Comparison of ENCODE assay signal across 12 cellular contexts in the genomic region with DNA sequence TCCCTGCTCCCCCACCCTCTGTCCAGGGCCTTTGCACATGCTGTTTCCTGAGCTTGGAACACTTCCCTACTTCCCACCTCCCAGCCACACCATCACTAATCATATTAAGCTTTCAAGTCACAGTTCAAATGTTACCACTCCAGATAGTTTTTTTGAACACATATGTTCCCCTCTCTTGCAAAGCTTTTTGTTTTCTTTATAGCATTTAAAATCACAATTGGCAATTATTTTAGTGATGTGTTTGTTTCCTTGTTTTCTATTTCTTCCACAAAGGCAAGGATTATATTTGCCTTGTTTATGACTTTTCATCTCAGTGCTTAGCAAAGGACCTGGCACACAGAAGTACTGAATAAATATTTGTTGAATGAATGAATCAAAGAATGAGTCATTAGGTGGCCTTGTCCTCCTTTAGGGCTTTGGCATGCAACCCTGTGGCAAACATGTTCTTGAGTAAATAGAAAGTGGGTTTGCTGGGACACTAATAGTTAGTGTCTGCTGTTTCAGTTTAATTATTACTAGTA.
DNase-seq lines count a peak whose midpoint lies in the region; ATAC-seq, FAIRE-seq and TF ChIP-seq lines count a peak whose summit lies in the region.
"Had no signal": no experiment of that assay in that cellular context is flagged by ENCODE, and none has a peak within 500 bp of the region (broad histone marks: within the 10 kb centered on the region; RNA-seq: fewer than 3 reads in every experiment).

No MANE protein-coding gene starts in this region.

- H3K27me3 ChIP-seq in heart right ventricle, result no peaks in the 10 kb centered on the region
- H3K27me3 ChIP-seq: suprapubic skin had no signal

- no peak overlapping the region for H3K27ac ChIP-seq in heart right ventricle
- H3K27ac ChIP-seq: suprapubic skin had no signal

- H3K4me3 ChIP-seq in cardiac fibroblast (replicated peaks in 1 of 2; ENCODE audit: low read depth in 2 of 2, low read length in 2 of 2), result no peak overlapping the region
- no peak overlapping the region for H3K4me3 ChIP-seq in heart right ventricle
- H3K4me3 ChIP-seq: suprapubic skin had no signal

- intact Hi-C loops in heart right ventricle (cut with DNase I), result no loop called here

- peak; percentile 93 for DNase-seq in DMS153 (lab: John Stamatoyannopoulos, UW)
- peak; percentile 63 for DNase-seq in NCI-H2029 (lab: John Stamatoyannopoulos, UW)
- DNase-seq in cardiac fibroblast (ENCODE audit: low read depth in 2 of 2), result peak; percentile 21 to 77
- DNase-seq in myocyte (ENCODE audit: low read depth), result peak; percentile 51
- DNase-seq in GM12891 (ENCODE audit: insufficient read length, low spot score), result no peak
- DNase-seq in heart right ventricle, result no peak
- DNase-seq in islet precursor cell, result no peak
- DNase-seq in GM19240 (ENCODE audit: insufficient read length, low spot score), result no peak
- DNase-seq: activated CD4-positive, alpha-beta T cell treated with anti-CD3 and anti-CD28 coated beads, Interleukin-2, amount 10 ng/mL, durations not matched to agents 24 days and 14 days; NCI-H1417 treated with DMSO at 0.1 percent for 48 hours; retina had no signal

- no peak for ATAC-seq in heart right ventricle

- no peak for FAIRE-seq in GM12891 (lab: Jason Lieb, UNC)

- H3K36me3 ChIP-seq in heart right ventricle, result no peaks in the 10 kb centered on the region
- H3K36me3 ChIP-seq: suprapubic skin had no signal

- TF ChIP-seq POLR2A in GM12891 (IDR thresholded peaks at IDR 0.05; ENCODE audit: low read depth, low read length), result no peak

- TF ChIP-seq CTCF in cardiac fibroblast (IDR thresholded peaks at IDR 0.05; ENCODE audit: low read depth, low read length) (no peak), heart right ventricle (IDR thresholded peaks at IDR 0.05) (no peak)

- no peaks in the 10 kb centered on the region for H3K9me3 ChIP-seq in heart right ventricle

- no peaks in the 10 kb centered on the region for H3K4me1 ChIP-seq in heart right ventricle
- H3K4me1 ChIP-seq: suprapubic skin had no signal

TF ChIP-seq in GM12891, 5 proteins besides CTCF, POLR2A, EP300 and RAD21:
- no peak for TF ChIP-seq POLR2AphosphoS5 (IDR thresholded peaks at IDR 0.05; ENCODE audit: low read depth, low read length)
- TF ChIP-seq SPI1 (IDR thresholded peaks at IDR 0.05; ENCODE audit: low read depth, low read length), result no peak
- no peak for TF ChIP-seq POU2F2 (IDR thresholded peaks at IDR 0.05; ENCODE audit: low read depth, low read length)

Comparison
In these comparisons a context has a peak if more than half of its experiments do, and no peak if none do; other contexts are left out.
1. DNase-seq: peak in DMS153 (single experiment), NCI-H2029 (single experiment), cardiac fibroblast (2 of 2) and myocyte (single experiment); none in GM12891 (single experiment), heart right ventricle (0 of 2), islet precursor cell (single experiment) and GM19240 (single experiment).